Comparison of ENCODE assay signal across 16 cellular contexts in genomic region chr4:8395504-8395903, GRCh38.
"Had no signal": no experiment of that assay in that cellular context is flagged by ENCODE, and none has a peak within 500 bp of the region (broad histone marks: within the 10 kb centered on the region; RNA-seq: fewer than 3 reads in every experiment).

No MANE protein-coding gene starts in this region.

- H3K4me3 ChIP-seq: cardiac muscle cell, colonic mucosa, mucosa of descending colon had no signal

- H3K4me1 ChIP-seq: colonic mucosa had no signal

- H3K27ac ChIP-seq: cardiac muscle cell, colonic mucosa, parathyroid adenoma, VCaP had no signal

- H3K9ac ChIP-seq: parathyroid adenoma had no signal

- H3K9me3 ChIP-seq: colonic mucosa, mucosa of descending colon had no signal

- FAIRE-seq: frontal cortex had no signal

- H3K27me3 ChIP-seq: cardiac muscle cell, colonic mucosa had no signal

- ATAC-seq: mucosa of descending colon; naive thymus-derived CD4-positive, alpha-beta T cell; stimulated activated naive CD8-positive, alpha-beta T cell treated with anti-CD3 and anti-CD28 coated beads, Interleukin-15, Interleukin-2, amounts not matched to agents 100 U/mL and 50 U/mL, for 24 hours had no signal

- DNase-seq: activated CD4-positive, CD25-positive, alpha-beta regulatory T cell treated with anti-CD3 and anti-CD28 coated beads, Interleukin-2, amount 50 U/mL, for 72 hours; activated CD8-positive, alpha-beta memory T cell treated with anti-CD3 and anti-CD28 coated beads for 24 hours; activated CD8-positive, alpha-beta memory T cell treated with anti-CD3 and anti-CD28 coated beads, Interleukin-2, amount 50 U/mL, for 48 hours; activated gamma-delta T cell treated with Interleukin-2 at 50 U/mL for 16 hours; colonic mucosa; mucosa of descending colon; naive thymus-derived CD4-positive, alpha-beta T cell; stimulated activated CD8-positive, alpha-beta memory T cell treated with anti-CD3 and anti-CD28 coated beads, Interleukin-4, amount 100 ng/mL, for 48 hours; stimulated activated naive CD8-positive, alpha-beta T cell treated with anti-CD3 and anti-CD28 coated beads, Interleukin-15, Interleukin-2, amounts not matched to agents 100 U/mL and 50 U/mL, for 24 hours; SW 1271; T-helper 2 cell; trophoblast cell had no signal

- H3K36me3 ChIP-seq: colonic mucosa had no signal
